Comparison of ENCODE assay signal across 10 cellular contexts in genomic region chr4:136650541-136651277, GRCh38.
DNase-seq lines count a peak whose midpoint lies in the region; ATAC-seq, FAIRE-seq and TF ChIP-seq lines count a peak whose summit lies in the region.
"Had no signal": no experiment of that assay in that cellular context is flagged by ENCODE, and none has a peak within 500 bp of the region (broad histone marks: within the 10 kb centered on the region; RNA-seq: fewer than 3 reads in every experiment).

No MANE protein-coding gene starts in this region.

- WGBS in hepatocyte (ENCODE audit: low lambda C conversion rate, missing lambda C conversion rate), result 33% methylated on average over 5 of the region's 5 CpGs

- peak; percentile 88 for ATAC-seq in HG03064 (IDR thresholded peaks at IDR 0.05; ENCODE audit: low read depth, unreplicated experiment)
- no peak for ATAC-seq in upper lobe of right lung
- ATAC-seq in left cardiac atrium, result no peak
- ATAC-seq: Panc1 had no signal

- H3K27ac ChIP-seq in hepatocyte (no peak overlapping the region), upper lobe of right lung (no peak overlapping the region)

- DNase-seq in GM18507 (ENCODE audit: extremely low spot score, insufficient read length, low read depth), result no peak
- DNase-seq in NCI-H345 (lab: John Stamatoyannopoulos, UW), result peak; percentile 90
- peak; percentile 19 for DNase-seq in hepatocyte (ENCODE audit: low spot score)
- no peak for DNase-seq in stimulated activated CD8-positive, alpha-beta memory T cell treated with anti-CD3 and anti-CD28 coated beads, Interleukin-4, amount 100 ng/mL, for 48 hours
- no peak for DNase-seq in stimulated activated CD4-positive, alpha-beta T cell treated with anti-CD3 and anti-CD28 coated beads, Interleukin-2, amount 100 ng/mL, for 48 hours
- no peak for DNase-seq in upper lobe of right lung
- DNase-seq in left cardiac atrium, result no peak

- no peaks in the 10 kb centered on the region for H3K79me2 ChIP-seq in hepatocyte

- H3K9me3 ChIP-seq in hepatocyte (ENCODE audit: low read depth) (no peaks in the 10 kb centered on the region), upper lobe of right lung (no peaks in the 10 kb centered on the region)

- intact Hi-C loops in upper lobe of right lung (cut with DNase I) (no loop called here), left cardiac atrium (cut with DNase I) (no loop called here)

- peak; percentile 39 for FAIRE-seq in GM18507 (lab: Jason Lieb, UNC)
- FAIRE-seq: H1 had no signal

- TF ChIP-seq CTCF in hepatocyte (IDR thresholded peaks at IDR 0.05; ENCODE audit: poor library complexity) (no peak), upper lobe of right lung (IDR thresholded peaks at IDR 0.05) (no peak)

- H3K4me3 ChIP-seq in hepatocyte (no peak overlapping the region), upper lobe of right lung (no peak overlapping the region)

- no peaks in the 10 kb centered on the region for H3K4me1 ChIP-seq in hepatocyte (ENCODE audit: insufficient read depth)
- H3K4me1 ChIP-seq in upper lobe of right lung, result no peaks in the 10 kb centered on the region

- H3K36me3 ChIP-seq in hepatocyte (replicated peaks; ENCODE audit: insufficient read depth, low read depth) (no peaks in the 10 kb centered on the region), upper lobe of right lung (no peaks in the 10 kb centered on the region)

- no peak overlapping the region for H2AFZ ChIP-seq in hepatocyte

- H3K9me2 ChIP-seq in hepatocyte (replicated peaks; ENCODE audit: insufficient read depth), result no peaks in the 10 kb centered on the region

- no peak overlapping the region for H3K4me2 ChIP-seq in hepatocyte

- H3K27me3 ChIP-seq in hepatocyte (no peaks in the 10 kb centered on the region), upper lobe of right lung (no peaks in the 10 kb centered on the region)

- no peaks in the 10 kb centered on the region for H4K20me1 ChIP-seq in hepatocyte (ENCODE audit: insufficient read depth, poor library complexity, severe bottlenecking)

Comparison
In these comparisons a context has a peak if more than half of its experiments do, and no peak if none do; other contexts are left out.
1. DNase-seq: peak in NCI-H345 (single experiment) and hepatocyte (single experiment); none in GM18507 (single experiment), stimulated activated CD8-positive, alpha-beta memory T cell treated with anti-CD3 and anti-CD28 coated beads, Interleukin-4, amount 100 ng/mL, for 48 hours (single experiment), stimulated activated CD4-positive, alpha-beta T cell treated with anti-CD3 and anti-CD28 coated beads, Interleukin-2, amount 100 ng/mL, for 48 hours (0 of 2), upper lobe of right lung (single experiment) and left cardiac atrium (single experiment).